In genomic region chr13:33296793-33297425, GRCh38 we compare ENCODE assay signal across 1 cellular context.
A peak's percentile ranks its signal among the peaks of the same experiment; 100 is the strongest.
TF ChIP-seq lines count a peak whose summit lies in the region.

No MANE protein-coding gene starts in this region.

TF ChIP-seq in K562, 482 proteins besides CTCF, POLR2A, EP300 and RAD21 (continued from another document):
- TF ChIP-seq TRIM25 (IDR thresholded peaks at IDR 0.05; ENCODE audit: borderline replicate concordance) (no peak), HDAC2 (IDR thresholded peaks at IDR 0.05) (no peak), ELF4 (CRISPR knock-in tag; IDR thresholded peaks at IDR 0.05) (no peak), CHD1 (IDR thresholded peaks at IDR 0.05; ENCODE audit: low read length) (no peak), ARID1B (IDR thresholded peaks at IDR 0.05) (peak; percentile 44), ZBTB33 (CRISPR knock-in tag; IDR thresholded peaks at IDR 0.05) (no peak), CBFA2T3 (IDR thresholded peaks at IDR 0.05) (peak; percentile 53), ZNF778 (CRISPR knock-in tag; IDR thresholded peaks at IDR 0.05) (no peak), ZNF512 (tag; IDR thresholded peaks at IDR 0.05) (no peak), ZNF316 (IDR thresholded peaks at IDR 0.05) (no peak), HMG20B (CRISPR knock-in tag; IDR thresholded peaks at IDR 0.05) (no peak), ILF3 (IDR thresholded peaks at IDR 0.05; ENCODE audit: borderline replicate concordance) (no peak), ZFP30 (CRISPR knock-in tag; IDR thresholded peaks at IDR 0.05; ENCODE audit: borderline replicate concordance) (no peak), ZNF280B (CRISPR knock-in tag; IDR thresholded peaks at IDR 0.05) (no peak), ZNF586 (CRISPR knock-in tag; conservative IDR thresholded peaks at IDR 0.05) (no peak), HNRNPH1 (optimal IDR thresholded peaks at IDR 0.05; ENCODE audit: low read depth, low read length) (no peak), ZNF165 (CRISPR knock-in tag; IDR thresholded peaks at IDR 0.05; ENCODE audit: borderline replicate concordance) (no peak), ZNF780A (CRISPR knock-in tag; IDR thresholded peaks at IDR 0.05) (no peak), ZBTB40 (IDR thresholded peaks at IDR 0.05) (no peak), ZBTB40 (CRISPR knock-in tag; IDR thresholded peaks at IDR 0.05) (no peak), BCOR (IDR thresholded peaks at IDR 0.05) (no peak), E2F6 (IDR thresholded peaks at IDR 0.05; ENCODE audit: borderline replicate concordance in 1 of 2, extremely low read depth in 1 of 2, insufficient read depth in 1 of 2, insufficient read length in 1 of 2, low read depth in 1 of 2, low read length in 1 of 2, poor library complexity in 1 of 2, severe bottlenecking in 1 of 2) (no peak), KDM4B (IDR thresholded peaks at IDR 0.05; ENCODE audit: borderline replicate concordance in 2 of 2, low read depth in 1 of 2) (no peak), CBX1 (IDR thresholded peaks at IDR 0.05; ENCODE audit: low read depth) (no peak), ZNF75A (CRISPR knock-in tag; IDR thresholded peaks at IDR 0.05) (no peak), HNRNPL (IDR thresholded peaks at IDR 0.05; ENCODE audit: low read depth, low read length) (no peak), TAF7 (tag; IDR thresholded peaks at IDR 0.05) (no peak), NFATC3 (IDR thresholded peaks at IDR 0.05) (no peak)
